In the genomic region with DNA sequence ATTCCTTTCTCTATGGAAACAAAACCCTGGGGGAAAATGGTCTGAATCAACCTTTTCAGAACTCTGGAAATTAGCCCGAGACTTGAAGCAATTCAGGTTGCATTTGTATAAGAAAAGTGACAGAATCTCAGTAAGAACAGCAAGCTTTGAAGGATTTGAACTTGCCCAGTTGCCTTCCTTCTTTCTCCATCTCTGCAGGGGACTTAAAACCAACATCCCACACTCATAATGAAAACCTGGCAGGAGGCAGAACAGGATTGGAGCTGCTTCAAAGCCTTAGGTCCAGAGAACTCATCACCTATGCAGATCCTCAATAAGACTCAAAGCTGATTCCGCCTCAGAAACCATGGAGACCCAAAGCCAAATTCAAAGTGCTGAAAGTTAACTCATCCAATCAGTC, we compare ENCODE assay signal across 18 cellular contexts.
"Had no signal": no experiment of that assay in that cellular context is flagged by ENCODE, and none has a peak within 500 bp of the region (broad histone marks: within the 10 kb centered on the region; RNA-seq: fewer than 3 reads in every experiment).

No MANE protein-coding gene starts in this region.

- DNase-seq: activated B cell treated with CpG ODN at 0.5 μM for 24 hours; activated CD4-positive, alpha-beta T cell treated with anti-CD3 and anti-CD28 coated beads, Interleukin-2, amount 50 U/mL, for 1 hour; activated CD8-positive, alpha-beta memory T cell treated with anti-CD3 and anti-CD28 coated beads, Interleukin-2, amount 10 ng/mL, durations not matched to agents 7 days and 5 days; activated CD8-positive, alpha-beta T cell treated with anti-CD3 and anti-CD28 coated beads, Interleukin-2, amount 10 ng/mL, durations not matched to agents 7 days and 5 days; activated T-cell treated with anti-CD3 and anti-CD28 coated beads, Interleukin-2, amount 50 U/mL, for 48 hours; body of pancreas; effector CD8-positive, alpha-beta T cell; gastrocnemius medialis; glutamatergic neuron; left cardiac atrium; left ventricle myocardium superior; ovary; right lobe of liver; stimulated activated CD4-positive, alpha-beta T cell treated with anti-CD3 and anti-CD28 coated beads, Interleukin-2, amount 100 ng/mL, for 48 hours; stimulated activated naive CD4-positive, alpha-beta T cell treated with Interleukin-2 at 50 U/mL for 16 hours; T-helper 2 cell had no signal

- H3K9me3 ChIP-seq: body of pancreas, gastrocnemius medialis, ovary, right lobe of liver had no signal

- H3K27me3 ChIP-seq: body of pancreas, gastrocnemius medialis, ovary, right lobe of liver, tibial nerve had no signal

- H3K4me1 ChIP-seq: body of pancreas, gastrocnemius medialis, right lobe of liver, tibial nerve had no signal

- H3K36me3 ChIP-seq: gastrocnemius medialis, ovary, right lobe of liver, tibial nerve had no signal

- H3K27ac ChIP-seq: body of pancreas, epithelial cell of prostate, gastrocnemius medialis, ovary, right lobe of liver, tibial nerve had no signal

- ATAC-seq: activated CD8-positive, alpha-beta memory T cell treated with anti-CD3 and anti-CD28 coated beads, Interleukin-2, amount 10 ng/mL, durations not matched to agents 7 days and 5 days; activated CD8-positive, alpha-beta T cell treated with anti-CD3 and anti-CD28 coated beads, Interleukin-2, amount 10 ng/mL, durations not matched to agents 7 days and 5 days; body of pancreas; gastrocnemius medialis; left cardiac atrium; left ventricle myocardium superior; right lobe of liver had no signal

- H3K4me3 ChIP-seq: body of pancreas, gastrocnemius medialis, ovary, right lobe of liver, tibial nerve had no signal
